24 cellular contexts compared by ENCODE assay signal in the genomic region with DNA sequence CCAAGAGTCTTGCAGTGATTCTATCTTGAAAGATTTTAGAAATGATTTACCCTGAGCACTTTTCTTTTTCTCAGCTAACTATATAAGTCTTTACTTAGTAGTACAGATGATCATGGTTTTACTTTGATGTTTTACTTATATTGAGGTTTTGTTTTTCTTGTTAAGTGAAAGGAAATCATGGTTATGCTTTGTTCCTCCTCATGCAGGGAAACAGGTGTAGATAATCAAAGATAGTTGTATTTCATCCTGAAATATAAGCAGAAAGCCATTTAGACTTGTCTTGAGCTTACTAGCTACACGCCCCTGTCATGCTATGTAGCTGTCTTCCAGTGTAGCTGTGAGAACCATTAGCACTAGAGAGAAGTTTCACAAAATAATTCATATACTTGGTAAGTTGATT.
A peak's percentile ranks its signal among the peaks of the same experiment; 100 is the strongest.
DNase-seq lines count a peak whose midpoint lies in the region; ATAC-seq and TF ChIP-seq lines count a peak whose summit lies in the region.
"Had no signal": no experiment of that assay in that cellular context is flagged by ENCODE, and none has a peak within 500 bp of the region (broad histone marks: within the 10 kb centered on the region; RNA-seq: fewer than 3 reads in every experiment).

No MANE protein-coding gene starts in this region.

- intact Hi-C loops in activated CD4-positive, alpha-beta memory T cell treated with anti-CD3 and anti-CD28 coated beads for 36 hours (cut with micrococcal nuclease) = no loop called here
- intact Hi-C loops in CD8-positive, alpha-beta T cell (cut with DNase I, micrococcal nuclease) = no loop called here
- intact Hi-C loops in right cardiac atrium (cut with DNase I) = no loop called here

- peak overlapping the region; percentile 42 for H3K4me3 ChIP-seq in CD4-positive, CD25-positive, alpha-beta regulatory T cell (ENCODE audit: low read depth, low read length)
- no peak overlapping the region for H3K4me3 ChIP-seq in CD8-positive, alpha-beta T cell (ENCODE audit: low read depth, low read length)
- H3K4me3 ChIP-seq in right cardiac atrium (ENCODE audit: low read length) (no peak overlapping the region), neuronal stem cell (ENCODE audit: low read length in 2 of 2) (no peak overlapping the region)
- H3K4me3 ChIP-seq: BLaER1 treated with 17β-estradiol and CSF1 and Interleukin-3, amounts not matched to agents 10 nM and 100 nM; SJSA1 had no signal

- no peak overlapping the region for H3K4me3 Mint-ChIP-seq in activated CD4-positive, alpha-beta memory T cell treated with anti-CD3 and anti-CD28 coated beads for 36 hours
- H3K4me3 Mint-ChIP-seq in activated CD4-positive, alpha-beta memory T cell treated with anti-CD3 and anti-CD28 coated beads, Interleukin-2, amount 10 ng/mL, durations not matched to agents 7 days and 5 days = no peak overlapping the region
- peak overlapping the region; percentile 24 to 47 (median 34) for H3K4me3 Mint-ChIP-seq in CD4-positive, CD25-positive, alpha-beta regulatory T cell
- peak overlapping the region; percentile 16 for H3K4me3 Mint-ChIP-seq in CD8-positive, alpha-beta T cell
- no peak overlapping the region for H3K4me3 Mint-ChIP-seq in T-helper 17 cell

- no peak overlapping the region for H3K9ac ChIP-seq in neuronal stem cell (ENCODE audit: low read depth, low read length, poor library complexity)
- H3K9ac ChIP-seq: BLaER1 treated with 17β-estradiol and CSF1 and Interleukin-3, amounts not matched to agents 10 nM and 100 nM; KMS-11 had no signal

- H3K36me3 ChIP-seq in CD4-positive, CD25-positive, alpha-beta regulatory T cell (ENCODE audit: control insufficient read depth, insufficient read depth, low read length) = peaks cover 22% of the 10 kb centered on the region
- peaks cover 3% of the 10 kb centered on the region for H3K36me3 ChIP-seq in CD8-positive, alpha-beta T cell (ENCODE audit: insufficient read depth, low read length)
- peaks cover 20 to 39% of the 10 kb centered on the region in 2 donors for H3K36me3 ChIP-seq in neuronal stem cell (replicated peaks in 1 of 2; ENCODE audit: control insufficient read depth in 2 of 2, insufficient read depth in 2 of 2, low read length in 2 of 2)

- H3K79me1 ChIP-seq in neuronal stem cell (ENCODE audit: low read depth, low read length) = no peaks in the 10 kb centered on the region

- H4K8ac ChIP-seq in neuronal stem cell (ENCODE audit: low read depth, low read length) = no peak overlapping the region

- H3K27me3 ChIP-seq in CD4-positive, CD25-positive, alpha-beta regulatory T cell (ENCODE audit: control insufficient read depth, insufficient read depth, low read length) = no peaks in the 10 kb centered on the region
- no peaks in the 10 kb centered on the region for H3K27me3 ChIP-seq in CD8-positive, alpha-beta T cell (ENCODE audit: insufficient read depth, low read length)
- H3K27me3 ChIP-seq in right cardiac atrium (ENCODE audit: control insufficient read depth, insufficient read depth) (no peaks in the 10 kb centered on the region), neuronal stem cell (ENCODE audit: control insufficient read depth in 3 of 3, insufficient read depth in 3 of 3, low read depth in 1 of 3, low read length in 3 of 3) (no peaks in the 10 kb centered on the region)
- H3K27me3 ChIP-seq: BLaER1 treated with 17β-estradiol and CSF1 and Interleukin-3, amounts not matched to agents 10 nM and 100 nM; SJSA1 had no signal

- H3K9me3 ChIP-seq in CD4-positive, CD25-positive, alpha-beta regulatory T cell (ENCODE audit: control insufficient read depth in 2 of 2, low read length in 2 of 2) = no peaks in the 10 kb centered on the region
- no peaks in the 10 kb centered on the region for H3K9me3 ChIP-seq in CD8-positive, alpha-beta T cell (ENCODE audit: low read length)
- H3K9me3 ChIP-seq in T-helper 17 cell (ENCODE audit: control insufficient read depth, low read length, poor library complexity, severe bottlenecking) = no peaks in the 10 kb centered on the region
- H3K9me3 ChIP-seq in right cardiac atrium (ENCODE audit: control insufficient read depth, low read length) = no peaks in the 10 kb centered on the region
- H3K9me3 ChIP-seq in neuronal stem cell (replicated peaks in 1 of 2; ENCODE audit: control insufficient read depth in 2 of 2, insufficient read depth in 1 of 2, low read depth in 1 of 2, low read length in 2 of 2) = peaks cover 4 to 8% of the 10 kb centered on the region in 2 donors
- H3K9me3 ChIP-seq: SJSA1 had no signal

- peaks cover 56% of the 10 kb centered on the region for H3K36me3 Mint-ChIP-seq in activated CD4-positive, alpha-beta memory T cell treated with anti-CD3 and anti-CD28 coated beads for 36 hours
- H3K36me3 Mint-ChIP-seq in activated CD4-positive, alpha-beta memory T cell treated with anti-CD3 and anti-CD28 coated beads, Interleukin-2, amount 10 ng/mL, durations not matched to agents 7 days and 5 days (ENCODE audit: low read depth) = peaks cover 50% of the 10 kb centered on the region
- H3K36me3 Mint-ChIP-seq in CD4-positive, CD25-positive, alpha-beta regulatory T cell = peaks cover 34% of the 10 kb centered on the region
- H3K36me3 Mint-ChIP-seq in CD8-positive, alpha-beta T cell = peaks cover 49% of the 10 kb centered on the region
- peaks cover 3% of the 10 kb centered on the region for H3K36me3 Mint-ChIP-seq in T-helper 17 cell (ENCODE audit: low read depth)

- POLR2A ChIA-PET in activated CD4-positive, alpha-beta memory T cell treated with anti-CD3 and anti-CD28 coated beads for 36 hours (lab: Charles Lee) = no interaction called here
- POLR2A ChIA-PET in activated CD4-positive, alpha-beta memory T cell treated with anti-CD3 and anti-CD28 coated beads, Interleukin-2, amount 10 ng/mL, durations not matched to agents 7 days and 5 days (lab: Charles Lee) = interaction anchor here (1.3 kb wide), 1 partner anchor 12 kb away, joined by 4 read pairs; no protein-coding TSS in a partner anchor
- POLR2A ChIA-PET in CD8-positive, alpha-beta T cell (lab: Charles Lee) = interaction anchor here (1.2 kb wide), 1 partner anchor 15 kb away, joined by 4 read pairs; no protein-coding TSS in a partner anchor

- no peak overlapping the region for H3K27ac ChIP-seq in CD4-positive, CD25-positive, alpha-beta regulatory T cell (ENCODE audit: insufficient read depth, low read length, poor library complexity, severe bottlenecking)
- H3K27ac ChIP-seq in CD8-positive, alpha-beta T cell (ENCODE audit: low read depth, low read length) = no peak overlapping the region
- H3K27ac ChIP-seq in right cardiac atrium (ENCODE audit: low read length) (no peak overlapping the region), neuronal stem cell (replicated peaks; ENCODE audit: low read length) (no peak overlapping the region)
- H3K27ac ChIP-seq: BLaER1 treated with 17β-estradiol and CSF1 and Interleukin-3, amounts not matched to agents 10 nM and 100 nM; KMS-11; SJSA1 had no signal

- H2AFZ ChIP-seq in neuronal stem cell (ENCODE audit: low read length) = no peak overlapping the region

- no peak overlapping the region for H3K18ac ChIP-seq in neuronal stem cell (ENCODE audit: low read length)

- ATAC-seq in CD4-positive, CD25-positive, alpha-beta regulatory T cell (ENCODE audit: low read depth in 2 of 2) = peak; percentile 45 to 60
- peak; percentile 36 for ATAC-seq in CD8-positive, alpha-beta T cell
- ATAC-seq in T-helper 17 cell = peak; percentile 65
- ATAC-seq in right cardiac atrium = no peak

- H3K27ac Mint-ChIP-seq in activated CD4-positive, alpha-beta memory T cell treated with anti-CD3 and anti-CD28 coated beads for 36 hours = peak overlapping the region; percentile 11
- no peak overlapping the region for H3K27ac Mint-ChIP-seq in activated CD4-positive, alpha-beta memory T cell treated with anti-CD3 and anti-CD28 coated beads, Interleukin-2, amount 10 ng/mL, durations not matched to agents 7 days and 5 days
- peak overlapping the region in 2 of 3 donors; percentile 22 to 59 for H3K27ac Mint-ChIP-seq in CD4-positive, CD25-positive, alpha-beta regulatory T cell
- H3K27ac Mint-ChIP-seq in CD8-positive, alpha-beta T cell = peak overlapping the region; percentile 18
- H3K27ac Mint-ChIP-seq in T-helper 17 cell = peak overlapping the region; percentile 56

- H2BK5ac ChIP-seq in neuronal stem cell (ENCODE audit: low read length) = no peak overlapping the region

- no peak overlapping the region for H3K14ac ChIP-seq in neuronal stem cell (ENCODE audit: low read length)

- WGBS in right cardiac atrium = 95% methylated on average over 1 of the region's 1 CpG
- WGBS in neuronal stem cell (ENCODE audit: extremely low coverage in 2 of 2, insufficient read length in 2 of 2, insufficient replicate concordance in 1 of 2), 2 donors = no CpG with 5 or more reads among the region's 1 CpG

- no peak for DNase-seq in activated CD4-positive, alpha-beta memory T cell treated with anti-CD3 and anti-CD28 coated beads for 36 hours
- no peak for DNase-seq in activated CD4-positive, alpha-beta memory T cell treated with anti-CD3 and anti-CD28 coated beads, Interleukin-2, amount 10 ng/mL, durations not matched to agents 7 days and 5 days
- peak in 2 of 3 donors; percentile 22 to 62 for DNase-seq in CD4-positive, CD25-positive, alpha-beta regulatory T cell
- no peak for DNase-seq in CD8-positive, alpha-beta T cell
- DNase-seq in T-helper 17 cell (no peak), right cardiac atrium (no peak), neuronal stem cell (ENCODE audit: low spot score) (no peak), NCI-H345 (lab: John Stamatoyannopoulos, UW) (no peak)
- DNase-seq: Calu3, DMS153, HCEC 1CT, IMR-90, NCI-H1048, NCI-H1417, NCI-H1694, NCI-H2029 treated with DMSO at 0.1 percent for 48 hours, NCI-H2227 treated with DMSO at 0.1 percent for 48 hours, NCI-H510A, NCI-H69, Right ventricle myocardium superior, RPMI8226 had no signal

- H3K27me3 Mint-ChIP-seq in activated CD4-positive, alpha-beta memory T cell treated with anti-CD3 and anti-CD28 coated beads for 36 hours = no peaks in the 10 kb centered on the region
- H3K27me3 Mint-ChIP-seq in activated CD4-positive, alpha-beta memory T cell treated with anti-CD3 and anti-CD28 coated beads, Interleukin-2, amount 10 ng/mL, durations not matched to agents 7 days and 5 days = no peaks in the 10 kb centered on the region
- no peaks in the 10 kb centered on the region for H3K27me3 Mint-ChIP-seq in CD4-positive, CD25-positive, alpha-beta regulatory T cell
- no peaks in the 10 kb centered on the region for H3K27me3 Mint-ChIP-seq in CD8-positive, alpha-beta T cell (ENCODE audit: low read depth)
- H3K27me3 Mint-ChIP-seq in T-helper 17 cell = no peaks in the 10 kb centered on the region

- no peaks in the 10 kb centered on the region for H3K9me3 Mint-ChIP-seq in activated CD4-positive, alpha-beta memory T cell treated with anti-CD3 and anti-CD28 coated beads for 36 hours
- peaks cover 4% of the 10 kb centered on the region for H3K9me3 Mint-ChIP-seq in activated CD4-positive, alpha-beta memory T cell treated with anti-CD3 and anti-CD28 coated beads, Interleukin-2, amount 10 ng/mL, durations not matched to agents 7 days and 5 days
- H3K9me3 Mint-ChIP-seq in CD4-positive, CD25-positive, alpha-beta regulatory T cell = no peaks in the 10 kb centered on the region
- no peaks in the 10 kb centered on the region for H3K9me3 Mint-ChIP-seq in CD8-positive, alpha-beta T cell

- no peak overlapping the region for H3K23ac ChIP-seq in neuronal stem cell (ENCODE audit: low read depth, low read length, poor library complexity)

- no peak overlapping the region for H2BK12ac ChIP-seq in neuronal stem cell (ENCODE audit: low read length)

- no peak overlapping the region for H2BK120ac ChIP-seq in neuronal stem cell (ENCODE audit: low read depth, low read length)

- CTCF ChIA-PET in activated CD4-positive, alpha-beta memory T cell treated with anti-CD3 and anti-CD28 coated beads for 36 hours (lab: Charles Lee) = interaction anchor here (1.2 kb wide), 1 partner anchor 164 kb away, joined by 3 read pairs; the partner anchor contains the start of gene EDN1
- CTCF ChIA-PET in activated CD4-positive, alpha-beta memory T cell treated with anti-CD3 and anti-CD28 coated beads, Interleukin-2, amount 10 ng/mL, durations not matched to agents 7 days and 5 days (lab: Charles Lee) = interaction anchor here (0.5 kb wide), 1 partner anchor 471 kb away, joined by 4 read pairs; no protein-coding TSS in a partner anchor
- CTCF ChIA-PET in CD8-positive, alpha-beta T cell (lab: Charles Lee) = interaction anchor here (0.8 to 1.3 kb wide), 2 partner anchors 108 to 164 kb away, joined by 3 to 4 read pairs; partner anchors contain the start of gene EDN1

- H2BK15ac ChIP-seq in neuronal stem cell (ENCODE audit: low read length) = no peak overlapping the region

- H2AK5ac ChIP-seq in neuronal stem cell (ENCODE audit: low read depth, low read length) = no peak overlapping the region

- no peak overlapping the region for H4K91ac ChIP-seq in neuronal stem cell (ENCODE audit: low read depth, low read length, poor library complexity)

- H3K4me2 ChIP-seq in neuronal stem cell (ENCODE audit: insufficient read depth, low read length, poor library complexity, severe bottlenecking) = no peak overlapping the region
- H3K4me2 ChIP-seq: BLaER1 treated with 17β-estradiol and CSF1 and Interleukin-3, amounts not matched to agents 10 nM and 100 nM; KMS-11 had no signal

- H3K4ac ChIP-seq in neuronal stem cell (ENCODE audit: low read length) = no peak overlapping the region

- no peak for TF ChIP-seq CTCF in CD8-positive, alpha-beta T cell (IDR thresholded peaks at IDR 0.05)

- H3K4me1 Mint-ChIP-seq in activated CD4-positive, alpha-beta memory T cell treated with anti-CD3 and anti-CD28 coated beads for 36 hours (ENCODE audit: low read depth) = peaks cover 41% of the 10 kb centered on the region
- H3K4me1 Mint-ChIP-seq in activated CD4-positive, alpha-beta memory T cell treated with anti-CD3 and anti-CD28 coated beads, Interleukin-2, amount 10 ng/mL, durations not matched to agents 7 days and 5 days = peaks cover 12% of the 10 kb centered on the region
- H3K4me1 Mint-ChIP-seq in CD4-positive, CD25-positive, alpha-beta regulatory T cell = peaks cover 45 to 57% (median 48%) of the 10 kb centered on the region in 4 donors
- peaks cover 41% of the 10 kb centered on the region for H3K4me1 Mint-ChIP-seq in CD8-positive, alpha-beta T cell (ENCODE audit: low read depth)
- H3K4me1 Mint-ChIP-seq in T-helper 17 cell = peaks cover 28% of the 10 kb centered on the region

- peaks cover 25% of the 10 kb centered on the region for H3K4me1 ChIP-seq in CD4-positive, CD25-positive, alpha-beta regulatory T cell (ENCODE audit: control insufficient read depth, insufficient read depth, low read length, poor library complexity, severe bottlenecking)
- peaks cover 22% of the 10 kb centered on the region for H3K4me1 ChIP-seq in CD8-positive, alpha-beta T cell (ENCODE audit: insufficient read depth, low read length)
- no peaks in the 10 kb centered on the region for H3K4me1 ChIP-seq in right cardiac atrium (ENCODE audit: control insufficient read depth, insufficient read depth, low read length)
- H3K4me1 ChIP-seq in neuronal stem cell (ENCODE audit: control insufficient read depth in 2 of 2, insufficient read depth in 1 of 2, low read depth in 1 of 2, low read length in 2 of 2) = no peaks in the 10 kb centered on the region
- H3K4me1 ChIP-seq: BLaER1 treated with 17β-estradiol and CSF1 and Interleukin-3, amounts not matched to agents 10 nM and 100 nM; SJSA1 had no signal

Comparison
In these comparisons a context has a peak if more than half of its experiments do, and no peak if none do; other contexts are left out.
1. DNase-seq: peak in CD4-positive, CD25-positive, alpha-beta regulatory T cell (2 of 3); none in activated CD4-positive, alpha-beta memory T cell treated with anti-CD3 and anti-CD28 coated beads for 36 hours (single experiment), activated CD4-positive, alpha-beta memory T cell treated with anti-CD3 and anti-CD28 coated beads, Interleukin-2, amount 10 ng/mL, durations not matched to agents 7 days and 5 days (single experiment), CD8-positive, alpha-beta T cell (0 of 7), T-helper 17 cell (0 of 3), right cardiac atrium (0 of 3), neuronal stem cell (single experiment) and NCI-H345 (single experiment).
2. H3K4me3 Mint-ChIP-seq: peak in CD4-positive, CD25-positive, alpha-beta regulatory T cell (4 of 4) and CD8-positive, alpha-beta T cell (single experiment); none in activated CD4-positive, alpha-beta memory T cell treated with anti-CD3 and anti-CD28 coated beads for 36 hours (single experiment), activated CD4-positive, alpha-beta memory T cell treated with anti-CD3 and anti-CD28 coated beads, Interleukin-2, amount 10 ng/mL, durations not matched to agents 7 days and 5 days (single experiment) and T-helper 17 cell (single experiment).
3. ATAC-seq: peak in CD4-positive, CD25-positive, alpha-beta regulatory T cell (2 of 2), CD8-positive, alpha-beta T cell (single experiment) and T-helper 17 cell (single experiment); none in right cardiac atrium (0 of 2).